6 cellular contexts compared by ENCODE assay signal in the genomic region with DNA sequence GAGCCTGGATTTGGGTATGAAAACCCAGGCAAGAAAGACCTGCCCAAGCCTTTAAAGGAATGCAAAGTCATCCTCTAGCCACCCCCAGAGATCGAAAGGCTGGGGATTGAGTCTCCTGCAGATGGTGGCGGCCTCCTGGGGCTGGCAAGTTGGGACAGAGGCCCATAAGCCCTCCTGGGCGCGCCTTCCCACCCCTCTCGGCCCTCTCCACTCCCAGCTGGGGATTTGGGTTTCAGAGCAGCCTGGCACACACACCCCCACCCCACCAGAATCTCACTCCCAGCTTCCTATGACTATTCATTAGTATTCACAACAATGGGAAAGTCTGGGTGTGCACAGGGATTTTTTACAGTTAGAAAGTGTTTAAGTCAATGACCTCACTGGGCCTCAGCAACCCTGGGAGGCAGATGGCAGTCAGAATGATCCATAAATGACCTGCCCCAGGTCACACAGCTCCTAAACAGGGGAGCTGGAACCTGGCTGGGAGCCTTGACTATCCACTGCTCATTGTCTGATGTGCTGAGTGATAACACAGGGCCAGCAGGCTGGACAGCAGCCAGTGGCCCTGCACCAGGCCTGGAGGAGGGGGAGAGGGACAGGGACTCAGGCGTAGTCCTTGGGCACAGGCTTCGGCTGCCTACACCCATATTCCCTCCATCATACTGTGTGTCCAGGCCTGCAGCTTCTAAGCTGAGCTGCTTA. TPM values are rescaled to one million over a fixed set of nuclear protein-coding genes. Genes with fewer than 3 reads are reported as not detected.
DNase-seq lines count a peak whose midpoint lies in the region; ATAC-seq and TF ChIP-seq lines count a peak whose summit lies in the region.

No MANE protein-coding gene starts in this region.

- no peaks in the 10 kb centered on the region for H3K36me3 ChIP-seq in liver (ENCODE audit: control insufficient read depth in 4 of 4, insufficient read depth in 3 of 4, low read depth in 1 of 4, low read length in 3 of 4)

- peaks cover 56% of the 10 kb centered on the region for H3K4me1 Mint-ChIP-seq in activated CD4-positive, alpha-beta memory T cell treated with anti-CD3 and anti-CD28 coated beads for 36 hours (ENCODE audit: low read depth)

- H3K36me3 Mint-ChIP-seq in activated CD4-positive, alpha-beta memory T cell treated with anti-CD3 and anti-CD28 coated beads for 36 hours: no peaks in the 10 kb centered on the region

- TF ChIP-seq CTCF in liver (IDR thresholded peaks at IDR 0.05; ENCODE audit: low read depth, low read length, missing input control): no peak

- CTCF ChIA-PET in activated CD4-positive, alpha-beta memory T cell treated with anti-CD3 and anti-CD28 coated beads for 36 hours (lab: Charles Lee): interaction anchor here (1.1 to 14.9 kb wide), 11 partner anchors 10 to 197 kb away, joined by 3 to 176 read pairs (median 32); a partner anchor contains a TSS

- no peaks in the 10 kb centered on the region for H3K9me3 ChIP-seq in liver (ENCODE audit: control insufficient read depth in 4 of 4, low read length in 3 of 4)

- H3K4me3 ChIP-seq in liver (ENCODE audit: low read depth in 1 of 3, low read length in 3 of 3): no peak overlapping the region

- no peaks in the 10 kb centered on the region for H3K27me3 Mint-ChIP-seq in activated CD4-positive, alpha-beta memory T cell treated with anti-CD3 and anti-CD28 coated beads for 36 hours

- intact Hi-C loops in activated CD4-positive, alpha-beta memory T cell treated with anti-CD3 and anti-CD28 coated beads for 36 hours (cut with micrococcal nuclease): no loop called here

- no peaks in the 10 kb centered on the region for H3K27me3 ChIP-seq in liver (ENCODE audit: control insufficient read depth in 4 of 4, insufficient read depth in 4 of 4, low read length in 3 of 4)

- ATAC-seq in GM18511 (IDR thresholded peaks at IDR 0.05; ENCODE audit: unreplicated experiment): no peak

- peak overlapping the region; percentile 85 for H3K27ac Mint-ChIP-seq in activated CD4-positive, alpha-beta memory T cell treated with anti-CD3 and anti-CD28 coated beads for 36 hours

- POLR2A ChIA-PET in activated CD4-positive, alpha-beta memory T cell treated with anti-CD3 and anti-CD28 coated beads for 36 hours (lab: Charles Lee): interaction anchor here (1.2 to 3.0 kb wide), 2 partner anchors 11 to 116 kb away, joined by 3 to 16 read pairs; no protein-coding TSS in a partner anchor

- TF ChIP-seq RAD21 in liver (IDR thresholded peaks at IDR 0.05): peak in 1 of 2 donors; percentile 42

- no peaks in the 10 kb centered on the region for H3K9me3 Mint-ChIP-seq in activated CD4-positive, alpha-beta memory T cell treated with anti-CD3 and anti-CD28 coated beads for 36 hours

- peak overlapping the region; percentile 51 to 75 for H3K27ac ChIP-seq in liver (ENCODE audit: low read depth in 1 of 2, low read length in 2 of 2)

- WGBS in liver: 49% methylated on average over 7 of the region's 7 CpGs

- peaks cover 57 to 97% (median 85%) of the 10 kb centered on the region in 4 donors for H3K4me1 ChIP-seq in liver (ENCODE audit: control insufficient read depth in 4 of 4, insufficient read depth in 4 of 4, low read length in 3 of 4)

- no peak overlapping the region for H3K4me3 Mint-ChIP-seq in activated CD4-positive, alpha-beta memory T cell treated with anti-CD3 and anti-CD28 coated beads for 36 hours

- H3K9ac ChIP-seq in liver (ENCODE audit: low read depth in 1 of 2, low read length in 2 of 2): no peak overlapping the region

- DNase-seq in D341Med (ENCODE audit: low spot score): peak; percentile 92
- no peak for DNase-seq in activated CD4-positive, alpha-beta memory T cell treated with anti-CD3 and anti-CD28 coated beads for 36 hours
- no peak for DNase-seq in 8988T
- no peak for DNase-seq in NCI-H2029 (lab: John Stamatoyannopoulos, UW)

TF ChIP-seq in liver, 16 proteins besides CTCF, POLR2A, EP300 and RAD21:
- TF ChIP-seq HNF4G (IDR thresholded peaks at IDR 0.05) (no peak), RXRA (IDR thresholded peaks at IDR 0.05) (peak; percentile 91 to 96), EGR1 (IDR thresholded peaks at IDR 0.05; ENCODE audit: low read depth in 2 of 2) (no peak), JUND (IDR thresholded peaks at IDR 0.05) (peak in 1 of 2 donors; percentile 73), YY1 (IDR thresholded peaks at IDR 0.05) (peak; percentile 45), SP1 (IDR thresholded peaks at IDR 0.05) (peak; percentile 78), HNF4A (conservative IDR thresholded peaks at IDR 0.05) (peak; percentile 64 to 89), FOXA1 (IDR thresholded peaks at IDR 0.05) (no peak), TAF1 (conservative IDR thresholded peaks at IDR 0.05) (no peak), GABPA (IDR thresholded peaks at IDR 0.05 in 1 of 2, conservative IDR thresholded peaks at IDR 0.05 in 1 of 2) (peak in 1 of 2 donors; percentile 37), FOXA2 (IDR thresholded peaks at IDR 0.05) (peak; percentile 48), NR2F2 (IDR thresholded peaks at IDR 0.05) (peak; percentile 57)
- TF ChIP-seq, protein P1, sequence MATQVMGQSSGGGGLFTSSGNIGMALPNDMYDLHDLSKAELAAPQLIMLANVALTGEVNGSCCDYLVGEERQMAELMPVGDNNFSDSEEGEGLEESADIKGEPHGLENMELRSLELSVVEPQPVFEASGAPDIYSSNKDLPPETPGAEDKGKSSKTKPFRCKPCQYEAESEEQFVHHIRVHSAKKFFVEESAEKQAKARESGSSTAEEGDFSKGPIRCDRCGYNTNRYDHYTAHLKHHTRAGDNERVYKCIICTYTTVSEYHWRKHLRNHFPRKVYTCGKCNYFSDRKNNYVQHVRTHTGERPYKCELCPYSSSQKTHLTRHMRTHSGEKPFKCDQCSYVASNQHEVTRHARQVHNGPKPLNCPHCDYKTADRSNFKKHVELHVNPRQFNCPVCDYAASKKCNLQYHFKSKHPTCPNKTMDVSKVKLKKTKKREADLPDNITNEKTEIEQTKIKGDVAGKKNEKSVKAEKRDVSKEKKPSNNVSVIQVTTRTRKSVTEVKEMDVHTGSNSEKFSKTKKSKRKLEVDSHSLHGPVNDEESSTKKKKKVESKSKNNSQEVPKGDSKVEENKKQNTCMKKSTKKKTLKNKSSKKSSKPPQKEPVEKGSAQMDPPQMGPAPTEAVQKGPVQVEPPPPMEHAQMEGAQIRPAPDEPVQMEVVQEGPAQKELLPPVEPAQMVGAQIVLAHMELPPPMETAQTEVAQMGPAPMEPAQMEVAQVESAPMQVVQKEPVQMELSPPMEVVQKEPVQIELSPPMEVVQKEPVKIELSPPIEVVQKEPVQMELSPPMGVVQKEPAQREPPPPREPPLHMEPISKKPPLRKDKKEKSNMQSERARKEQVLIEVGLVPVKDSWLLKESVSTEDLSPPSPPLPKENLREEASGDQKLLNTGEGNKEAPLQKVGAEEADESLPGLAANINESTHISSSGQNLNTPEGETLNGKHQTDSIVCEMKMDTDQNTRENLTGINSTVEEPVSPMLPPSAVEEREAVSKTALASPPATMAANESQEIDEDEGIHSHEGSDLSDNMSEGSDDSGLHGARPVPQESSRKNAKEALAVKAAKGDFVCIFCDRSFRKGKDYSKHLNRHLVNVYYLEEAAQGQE (IDR thresholded peaks at IDR 0.05): peak; percentile 83
- TF ChIP-seq, protein P2, sequence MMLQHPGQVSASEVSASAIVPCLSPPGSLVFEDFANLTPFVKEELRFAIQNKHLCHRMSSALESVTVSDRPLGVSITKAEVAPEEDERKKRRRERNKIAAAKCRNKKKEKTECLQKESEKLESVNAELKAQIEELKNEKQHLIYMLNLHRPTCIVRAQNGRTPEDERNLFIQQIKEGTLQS (IDR thresholded peaks at IDR 0.05): no peak
- TF ChIP-seq, protein P3, sequence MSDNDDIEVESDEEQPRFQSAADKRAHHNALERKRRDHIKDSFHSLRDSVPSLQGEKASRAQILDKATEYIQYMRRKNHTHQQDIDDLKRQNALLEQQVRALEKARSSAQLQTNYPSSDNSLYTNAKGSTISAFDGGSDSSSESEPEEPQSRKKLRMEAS (IDR thresholded peaks at IDR 0.05): peak; percentile 67
- TF ChIP-seq, protein P4, sequence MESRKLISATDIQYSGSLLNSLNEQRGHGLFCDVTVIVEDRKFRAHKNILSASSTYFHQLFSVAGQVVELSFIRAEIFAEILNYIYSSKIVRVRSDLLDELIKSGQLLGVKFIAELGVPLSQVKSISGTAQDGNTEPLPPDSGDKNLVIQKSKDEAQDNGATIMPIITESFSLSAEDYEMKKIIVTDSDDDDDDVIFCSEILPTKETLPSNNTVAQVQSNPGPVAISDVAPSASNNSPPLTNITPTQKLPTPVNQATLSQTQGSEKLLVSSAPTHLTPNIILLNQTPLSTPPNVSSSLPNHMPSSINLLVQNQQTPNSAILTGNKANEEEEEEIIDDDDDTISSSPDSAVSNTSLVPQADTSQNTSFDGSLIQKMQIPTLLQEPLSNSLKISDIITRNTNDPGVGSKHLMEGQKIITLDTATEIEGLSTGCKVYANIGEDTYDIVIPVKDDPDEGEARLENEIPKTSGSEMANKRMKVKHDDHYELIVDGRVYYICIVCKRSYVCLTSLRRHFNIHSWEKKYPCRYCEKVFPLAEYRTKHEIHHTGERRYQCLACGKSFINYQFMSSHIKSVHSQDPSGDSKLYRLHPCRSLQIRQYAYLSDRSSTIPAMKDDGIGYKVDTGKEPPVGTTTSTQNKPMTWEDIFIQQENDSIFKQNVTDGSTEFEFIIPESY (IDR thresholded peaks at IDR 0.05): no peak

RNA-seq across cellular contexts. Expression of a gene that starts 12.1 kb away (rescaled TPM):
- total RNA-seq in activated CD4-positive, alpha-beta memory T cell treated with anti-CD3 and anti-CD28 coated beads for 36 hours: 100 to 1,000 TPM; 136 TPM
- total RNA-seq in liver: 10 to 100 TPM; 38.1 to 84.1 TPM
- polyA plus RNA-seq in liver: 100 to 1,000 TPM; 105 to 160 TPM

RNA-seq across cellular contexts. Expression of a gene that starts 15.6 kb away (rescaled TPM):
- total RNA-seq in activated CD4-positive, alpha-beta memory T cell treated with anti-CD3 and anti-CD28 coated beads for 36 hours: 10 to 100 TPM; 42.9 to 46.9 TPM
- 10 to 100 TPM in 1 of 2 donors, 1 to 10 TPM in 1; 8.1 to 25.5 TPM for total RNA-seq in liver
- polyA plus RNA-seq in liver: 10 to 100 TPM; 15.7 to 18.4 TPM

RNA-seq across cellular contexts. Expression of a gene that starts 23.5 kb away (rescaled TPM):
- 1 to 10 TPM; 6.5 to 7.0 TPM for total RNA-seq in activated CD4-positive, alpha-beta memory T cell treated with anti-CD3 and anti-CD28 coated beads for 36 hours
- 1 to 10 TPM; 5.1 to 5.3 TPM for total RNA-seq in liver
- 1 to 10 TPM; 5.9 to 8.8 TPM for polyA plus RNA-seq in liver

RNA-seq across cellular contexts. Expression of a gene that starts 47.8 kb away (rescaled TPM):
- not detected for total RNA-seq in activated CD4-positive, alpha-beta memory T cell treated with anti-CD3 and anti-CD28 coated beads for 36 hours
- total RNA-seq in liver: 1 to 10 TPM; 1.5 to 1.9 TPM
- polyA plus RNA-seq in liver: under 1 TPM; 0.13 to 0.55 TPM
